24 cellular contexts compared by ENCODE assay signal in the genomic region with DNA sequence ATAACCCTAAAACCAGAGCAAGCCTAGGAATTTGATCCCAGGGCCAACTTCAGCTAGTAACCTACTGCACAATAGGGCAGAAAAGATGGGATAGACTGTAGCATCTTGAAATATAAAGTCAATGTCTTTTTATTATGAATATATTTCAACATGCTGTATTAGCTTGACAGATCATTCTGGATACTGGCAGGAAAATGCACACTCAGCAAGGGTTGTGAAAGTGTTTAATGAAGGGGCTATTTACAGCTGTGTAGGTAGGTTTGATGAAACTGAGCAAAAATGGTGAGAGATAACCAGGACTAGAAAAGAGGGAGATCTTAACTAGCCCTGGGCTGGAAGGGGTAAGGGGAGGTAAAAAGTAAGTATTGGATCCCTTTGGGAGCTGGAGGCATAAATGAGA.
"Had no signal": no experiment of that assay in that cellular context is flagged by ENCODE, and none has a peak within 500 bp of the region (broad histone marks: within the 10 kb centered on the region; RNA-seq: fewer than 3 reads in every experiment).

No MANE protein-coding gene starts in this region.

- H3K36me3 ChIP-seq: colonic mucosa, thyroid gland had no signal

- H3K4me1 Mint-ChIP-seq: central memory CD8-positive, alpha-beta T cell had no signal

- H3K36me3 Mint-ChIP-seq: activated naive CD4-positive, alpha-beta T cell treated with anti-CD3 and anti-CD28 coated beads, Interleukin-2, amount 50 U/mL, for 72 hours had no signal

- FAIRE-seq: bronchial epithelial cell had no signal

- H3K9me3 ChIP-seq: colonic mucosa, esophagus muscularis mucosa, left ventricle myocardium inferior, mucosa of descending colon, thyroid gland, upper lobe of right lung had no signal

- ATAC-seq: activated naive CD4-positive, alpha-beta T cell treated with anti-CD3 and anti-CD28 coated beads, Interleukin-2, amount 50 U/mL, for 72 hours; activated T-cell treated with anti-CD3 and anti-CD28 coated beads, Interleukin-2, amount 50 U/mL, for 72 hours; foreskin keratinocyte; stimulated activated naive CD8-positive, alpha-beta T cell treated with anti-CD3 and anti-CD28 coated beads, Interleukin-15, Interleukin-2, amounts not matched to agents 100 U/mL and 50 U/mL, for 24 hours; upper lobe of right lung had no signal

- H3K4me3 ChIP-seq: colonic mucosa, esophagus muscularis mucosa, left ventricle myocardium inferior, mucosa of descending colon, thyroid gland, upper lobe of right lung had no signal

- H3K27me3 ChIP-seq: colonic mucosa, esophagus muscularis mucosa, foreskin keratinocyte, thyroid gland, upper lobe of right lung had no signal

- H3K27ac ChIP-seq: colonic mucosa, esophagus muscularis mucosa, foreskin keratinocyte, left ventricle myocardium inferior, thyroid gland, upper lobe of right lung, VCaP had no signal

- H3K9me3 Mint-ChIP-seq: activated naive CD4-positive, alpha-beta T cell treated with anti-CD3 and anti-CD28 coated beads, Interleukin-2, amount 50 U/mL, for 72 hours; activated T-cell treated with anti-CD3 and anti-CD28 coated beads, Interleukin-2, amount 50 U/mL, for 72 hours; central memory CD8-positive, alpha-beta T cell; nephron progenitor cell; T-helper 2 cell treated with Interferon-gamma antibody and Interleukin-4, amounts not matched to agents 5 μg/mL and 100 μg/mL, for 36 hours had no signal

- DNase-seq: activated CD4-positive, alpha-beta T cell treated with anti-CD3 and anti-CD28 coated beads for 4 hours; activated CD4-positive, alpha-beta T cell treated with anti-CD3 and anti-CD28 coated beads, Interleukin-2, amount 50 U/mL, for 4 hours; activated naive CD4-positive, alpha-beta T cell; activated T-cell treated with anti-CD3 and anti-CD28 coated beads for 4 hours; activated T-cell treated with anti-CD3 and anti-CD28 coated beads, Interleukin-2, amount 50 U/mL, for 72 hours; anterior cingulate cortex; colonic mucosa; foreskin keratinocyte; left ventricle myocardium inferior; mucosa of descending colon; occipital lobe; right cardiac atrium; stimulated activated CD4-positive, alpha-beta T cell treated with anti-CD3 and anti-CD28 coated beads, Interleukin-2, amount 100 ng/mL, for 48 hours; stimulated activated naive CD8-positive, alpha-beta T cell treated with anti-CD3 and anti-CD28 coated beads, Interleukin-15, Interleukin-2, amounts not matched to agents 100 U/mL and 50 U/mL, for 24 hours; T-helper 1 cell; thyroid gland; upper lobe of right lung had no signal

- H3K4me3 Mint-ChIP-seq: activated T-cell treated with anti-CD3 and anti-CD28 coated beads, Interleukin-2, amount 50 U/mL, for 72 hours; central memory CD8-positive, alpha-beta T cell; nephron progenitor cell; T-helper 2 cell treated with Interferon-gamma antibody and Interleukin-4, amounts not matched to agents 5 μg/mL and 100 μg/mL, for 36 hours had no signal

- H3K4me1 ChIP-seq: colonic mucosa, foreskin keratinocyte, thyroid gland had no signal

- H3K27ac Mint-ChIP-seq: activated naive CD4-positive, alpha-beta T cell treated with anti-CD3 and anti-CD28 coated beads, Interleukin-2, amount 50 U/mL, for 72 hours; activated T-cell treated with anti-CD3 and anti-CD28 coated beads, Interleukin-2, amount 50 U/mL, for 72 hours; T-helper 2 cell treated with Interferon-gamma antibody and Interleukin-4, amounts not matched to agents 5 μg/mL and 100 μg/mL, for 36 hours had no signal
